ENCODE assay signal across 8 cellular contexts in the genomic region with DNA sequence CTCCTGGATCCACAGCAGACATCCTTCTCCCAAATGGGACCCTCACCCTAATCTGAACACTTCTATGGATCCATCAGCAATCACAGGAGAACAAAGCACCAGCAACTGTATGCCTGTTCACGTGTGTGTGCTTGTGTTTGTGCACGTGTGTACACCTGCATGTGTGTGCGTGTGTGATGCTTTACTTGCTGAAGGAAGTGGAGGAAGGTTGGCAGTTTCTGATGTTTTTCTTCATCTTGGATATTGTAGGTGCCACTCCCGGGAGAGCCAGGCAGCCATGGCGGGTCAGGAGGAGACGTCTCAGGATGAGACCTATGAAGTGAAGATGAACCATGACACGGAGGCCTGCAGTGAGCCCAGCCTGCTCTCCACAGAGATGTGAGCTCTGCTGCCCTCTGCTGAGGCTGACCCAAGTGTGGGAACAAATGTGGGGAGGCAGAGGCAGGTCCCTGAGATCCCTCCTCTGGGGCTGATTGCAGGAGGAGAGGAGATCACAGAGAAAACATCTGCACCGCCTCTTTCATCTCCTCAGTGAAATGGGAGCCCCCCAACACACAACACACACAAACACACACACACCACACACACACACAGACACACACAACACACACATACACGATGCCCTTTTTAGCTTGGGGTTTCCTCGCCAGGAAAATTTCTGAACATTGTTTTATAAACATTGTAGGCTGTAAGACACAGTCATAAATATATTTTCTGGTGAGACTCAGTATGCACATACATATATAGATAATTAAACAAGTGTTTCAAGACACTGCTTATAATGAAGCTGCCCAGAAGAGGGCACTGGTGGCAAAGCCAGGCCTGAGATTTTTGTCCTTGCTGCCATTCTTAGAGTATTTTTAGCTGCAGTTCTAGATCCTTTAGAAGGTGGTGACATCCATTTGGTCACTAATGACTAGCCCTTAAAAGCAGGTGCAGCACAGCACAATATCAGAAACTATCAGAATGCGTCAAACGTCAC.
A peak's percentile ranks its signal among the peaks of the same experiment; 100 is the strongest.
DNase-seq lines count a peak whose midpoint lies in the region; ATAC-seq and TF ChIP-seq lines count a peak whose summit lies in the region.

No MANE protein-coding gene starts in this region.

- peaks cover 6% of the 10 kb centered on the region for H3K4me1 Mint-ChIP-seq in activated CD4-positive, alpha-beta T cell treated with anti-CD3 and anti-CD28 coated beads for 36 hours
- peaks cover 21% of the 10 kb centered on the region for H3K4me1 Mint-ChIP-seq in neural progenitor cell

- H3K9ac ChIP-seq in neural progenitor cell, result no peak overlapping the region

- ATAC-seq in Right ventricle myocardium superior (ENCODE audit: poor library complexity) (peak; percentile 38), right cardiac atrium (no peak), GM21723 (IDR thresholded peaks at IDR 0.05; ENCODE audit: unreplicated experiment) (no peak), HG02870 (IDR thresholded peaks at IDR 0.05; ENCODE audit: unreplicated experiment) (no peak)
- ATAC-seq in activated CD4-positive, alpha-beta T cell treated with anti-CD3 and anti-CD28 coated beads for 36 hours, result peak; percentile 74

- CTCF ChIA-PET in activated CD4-positive, alpha-beta T cell treated with anti-CD3 and anti-CD28 coated beads for 36 hours (lab: Charles Lee), result interaction anchor here (0.7 to 2.9 kb wide), 11 partner anchors 9 to 262 kb away, joined by 3 to 24 read pairs (median 4); no protein-coding TSS in a partner anchor

- H3K4me1 ChIP-seq in right cardiac atrium (ENCODE audit: control insufficient read depth, insufficient read depth, low read length) (no peaks in the 10 kb centered on the region), esophagus muscularis mucosa (no peaks in the 10 kb centered on the region), neural progenitor cell (peaks cover 7% of the 10 kb centered on the region)

- no peaks in the 10 kb centered on the region for H3K27me3 ChIP-seq in right cardiac atrium (ENCODE audit: control insufficient read depth, insufficient read depth)
- H3K27me3 ChIP-seq in esophagus muscularis mucosa, result no peaks in the 10 kb centered on the region
- H3K27me3 ChIP-seq in neural progenitor cell, result no peaks in the 10 kb centered on the region

- DNase-seq in Right ventricle myocardium superior (no peak), right cardiac atrium (no peak), NCI-H1694 treated with DMSO at 0.1 percent for 48 hours (lab: John Stamatoyannopoulos, UW) (peak; percentile 71), esophagus muscularis mucosa (ENCODE audit: extremely low spot score) (no peak), neural progenitor cell (ENCODE audit: low spot score) (peak; percentile 78)
- DNase-seq in activated CD4-positive, alpha-beta T cell treated with anti-CD3 and anti-CD28 coated beads for 36 hours, result peak; percentile 62

- H4K20me1 ChIP-seq in neural progenitor cell (ENCODE audit: low read depth), result peaks cover 5% of the 10 kb centered on the region

- no peak overlapping the region for H3K4me2 ChIP-seq in neural progenitor cell

- H3K27me3 Mint-ChIP-seq in activated CD4-positive, alpha-beta T cell treated with anti-CD3 and anti-CD28 coated beads for 36 hours, result no peaks in the 10 kb centered on the region
- H3K27me3 Mint-ChIP-seq in neural progenitor cell (ENCODE audit: insufficient read depth, low read depth), result peaks cover 13% of the 10 kb centered on the region

- H3K9me3 ChIP-seq in right cardiac atrium (ENCODE audit: control insufficient read depth, low read length) (no peaks in the 10 kb centered on the region), esophagus muscularis mucosa (no peaks in the 10 kb centered on the region), neural progenitor cell (ENCODE audit: low read depth) (no peaks in the 10 kb centered on the region)

- peak overlapping the region; percentile 86 for H3K27ac Mint-ChIP-seq in activated CD4-positive, alpha-beta T cell treated with anti-CD3 and anti-CD28 coated beads for 36 hours
- peak overlapping the region; percentile 31 for H3K27ac Mint-ChIP-seq in neural progenitor cell

- H3K4me3 ChIP-seq in right cardiac atrium (ENCODE audit: low read length) (no peak overlapping the region), esophagus muscularis mucosa (no peak overlapping the region), neural progenitor cell (no peak overlapping the region)

- POLR2A ChIA-PET in activated CD4-positive, alpha-beta T cell treated with anti-CD3 and anti-CD28 coated beads for 36 hours (lab: Charles Lee), result interaction anchor here (0.7 to 1.5 kb wide), 2 partner anchors 9 to 10 kb away, joined by 3 to 6 read pairs; no protein-coding TSS in a partner anchor

- no peak overlapping the region for H3K4me3 Mint-ChIP-seq in activated CD4-positive, alpha-beta T cell treated with anti-CD3 and anti-CD28 coated beads for 36 hours
- peak overlapping the region; percentile 72 for H3K4me3 Mint-ChIP-seq in neural progenitor cell

- no peak for TF ChIP-seq EP300 in esophagus muscularis mucosa (IDR thresholded peaks at IDR 0.05)

- H2AFZ ChIP-seq in neural progenitor cell (replicated peaks), result no peak overlapping the region

- WGBS in right cardiac atrium, result 62% methylated on average over 12 of the region's 12 CpGs
- 58% methylated on average over 11 of the region's 12 CpGs for WGBS in esophagus muscularis mucosa

- no peak for TF ChIP-seq POLR2A in esophagus muscularis mucosa (IDR thresholded peaks at IDR 0.05; ENCODE audit: low read depth)

- no peaks in the 10 kb centered on the region for H3K79me2 ChIP-seq in neural progenitor cell (ENCODE audit: low read depth)

- peak in 2 of 3 experiments; percentile 15 to 23 for TF ChIP-seq CTCF in esophagus muscularis mucosa (IDR thresholded peaks at IDR 0.05)
- peak; percentile 59 for TF ChIP-seq CTCF in neural progenitor cell (IDR thresholded peaks at IDR 0.05)

- H3K36me3 Mint-ChIP-seq in activated CD4-positive, alpha-beta T cell treated with anti-CD3 and anti-CD28 coated beads for 36 hours (ENCODE audit: low read depth), result no peaks in the 10 kb centered on the region
- H3K36me3 Mint-ChIP-seq in neural progenitor cell, result peaks cover 2% of the 10 kb centered on the region

- peaks cover 2% of the 10 kb centered on the region for H3K9me3 Mint-ChIP-seq in activated CD4-positive, alpha-beta T cell treated with anti-CD3 and anti-CD28 coated beads for 36 hours (ENCODE audit: low read depth)
- H3K9me3 Mint-ChIP-seq in neural progenitor cell, result peaks cover 2% of the 10 kb centered on the region

- peaks cover 25 to 96% (median 91%) of the 10 kb centered on the region in 4 donors for H3K36me3 ChIP-seq in esophagus muscularis mucosa
- no peaks in the 10 kb centered on the region for H3K36me3 ChIP-seq in neural progenitor cell

- H3K27ac ChIP-seq in right cardiac atrium (ENCODE audit: low read length) (no peak overlapping the region), esophagus muscularis mucosa (replicated peaks in 1 of 4) (no peak overlapping the region), neural progenitor cell (no peak overlapping the region)

- H3F3A ChIP-seq in neural progenitor cell (ENCODE audit: low read depth), result peaks cover 29% of the 10 kb centered on the region

- intact Hi-C loops in Right ventricle myocardium superior (cut with DNase I) (no loop called here), right cardiac atrium (cut with DNase I) (no loop called here), esophagus muscularis mucosa (cut with DNase I) (no loop called here)
- intact Hi-C loops in activated CD4-positive, alpha-beta T cell treated with anti-CD3 and anti-CD28 coated beads for 36 hours (cut with DNase I, micrococcal nuclease), result loop anchor here (1.0 to 2.0 kb wide), 6 partner anchors 68 to 295 kb away; a partner anchor contains a TSS

Comparison
In these comparisons a context has a peak if more than half of its experiments do, and no peak if none do; other contexts are left out.
1. ATAC-seq: peak in Right ventricle myocardium superior (single experiment) and activated CD4-positive, alpha-beta T cell treated with anti-CD3 and anti-CD28 coated beads for 36 hours (single experiment); none in right cardiac atrium (0 of 2), GM21723 (single experiment) and HG02870 (single experiment).
2. DNase-seq: peak in NCI-H1694 treated with DMSO at 0.1 percent for 48 hours (single experiment), activated CD4-positive, alpha-beta T cell treated with anti-CD3 and anti-CD28 coated beads for 36 hours (single experiment) and neural progenitor cell (single experiment); none in Right ventricle myocardium superior (single experiment), right cardiac atrium (0 of 3) and esophagus muscularis mucosa (single experiment).
3. intact Hi-C loops: an anchor here in activated CD4-positive, alpha-beta T cell treated with anti-CD3 and anti-CD28 coated beads for 36 hours (1.0 to 2.0 kb wide); none called in Right ventricle myocardium superior, right cardiac atrium and esophagus muscularis mucosa.